ENCODE assay signal across 22 cellular contexts in the genomic region with DNA sequence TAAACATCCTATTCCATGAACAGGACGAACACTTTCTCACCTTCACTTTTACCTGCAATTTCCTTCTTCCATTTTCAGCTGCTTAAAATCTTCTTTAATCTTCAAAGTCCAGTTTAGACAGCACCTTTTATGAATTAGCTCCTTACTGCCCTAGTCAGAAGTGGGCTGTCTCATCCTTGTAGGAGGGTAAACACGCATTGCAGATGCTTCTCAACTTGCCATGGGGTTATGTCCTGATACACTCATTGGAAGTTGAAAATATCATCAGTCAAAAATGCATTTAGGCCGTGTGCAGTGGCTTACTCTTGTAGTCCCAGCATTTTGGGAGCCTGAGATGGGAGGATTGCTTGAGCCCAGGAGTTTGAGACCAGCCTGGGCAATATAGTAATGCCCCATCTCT. TPM values are rescaled to one million over a fixed set of nuclear protein-coding genes. Genes with fewer than 3 reads are reported as not detected.
A peak's percentile ranks its signal among the peaks of the same experiment; 100 is the strongest.
DNase-seq lines count a peak whose midpoint lies in the region; ATAC-seq and TF ChIP-seq lines count a peak whose summit lies in the region.
"Had no signal": no experiment of that assay in that cellular context is flagged by ENCODE, and none has a peak within 500 bp of the region (broad histone marks: within the 10 kb centered on the region; RNA-seq: fewer than 3 reads in every experiment).

No MANE protein-coding gene starts in this region.

- peaks cover 19% of the 10 kb centered on the region for H3F3A ChIP-seq in PC-3 (ENCODE audit: low read length, unreplicated experiment)

- H3K9ac ChIP-seq in PC-3 (ENCODE audit: low read length), result no peak overlapping the region
- H3K9ac ChIP-seq: BLaER1 treated with 17β-estradiol and CSF1 and Interleukin-3, amounts not matched to agents 10 nM and 100 nM had no signal

- H3K4me1 ChIP-seq in A673 (ENCODE audit: insufficient read depth, low read length, poor library complexity, severe bottlenecking) (peaks cover 76% of the 10 kb centered on the region), PC-3 (ENCODE audit: insufficient read depth, low read length) (peaks cover 17% of the 10 kb centered on the region; the same call in 1 of the 2 replicates), hepatocyte (ENCODE audit: insufficient read depth) (no peaks in the 10 kb centered on the region), foreskin keratinocyte (peaks cover 10% of the 10 kb centered on the region)
- H3K4me1 ChIP-seq: BLaER1 treated with 17β-estradiol and CSF1 and Interleukin-3, amounts not matched to agents 10 nM and 100 nM had no signal

- no peaks in the 10 kb centered on the region for H3K27me3 Mint-ChIP-seq in WTC11 (ENCODE audit: low read depth)

- DNase-seq in A673 (ENCODE audit: low spot score), result no peak
- DNase-seq in PC-3, result no peak
- DNase-seq in WTC11 (ENCODE audit: low spot score), result no peak
- no peak for DNase-seq in hepatocyte (ENCODE audit: low spot score)
- DNase-seq in foreskin keratinocyte, result no peak
- no peak for DNase-seq in coronary artery (ENCODE audit: low spot score)
- DNase-seq in cerebellar nuclear complex (lab: John Stamatoyannopoulos, UW), result no peak
- DNase-seq: Calu3; CD8-positive, alpha-beta T cell; H9; Karpas-422; NCI-H1048; NCI-H1436; NCI-H1930; NCI-H345; NCI-H524 treated with DMSO at 0.1 percent for 48 hours; Right ventricle myocardium superior had no signal

- H3K27me3 ChIP-seq in A673 (replicated peaks; ENCODE audit: insufficient read depth, low read depth, low read length, poor library complexity) (no peaks in the 10 kb centered on the region), PC-3 (ENCODE audit: low read length) (no peaks in the 10 kb centered on the region), hepatocyte (no peaks in the 10 kb centered on the region), foreskin keratinocyte (no peaks in the 10 kb centered on the region)
- H3K27me3 ChIP-seq: BLaER1 treated with 17β-estradiol and CSF1 and Interleukin-3, amounts not matched to agents 10 nM and 100 nM; MG63 had no signal

- no peak for ATAC-seq in PC-3
- no peak for ATAC-seq in WTC11
- no peak for ATAC-seq in GM18861 (IDR thresholded peaks at IDR 0.05; ENCODE audit: unreplicated experiment)
- ATAC-seq in foreskin keratinocyte, result no peak
- ATAC-seq: CD8-positive, alpha-beta T cell had no signal

- no peaks in the 10 kb centered on the region for H3K9me3 ChIP-seq in A673 (ENCODE audit: low read depth, low read length, poor library complexity, severe bottlenecking)
- no peaks in the 10 kb centered on the region for H3K9me3 ChIP-seq in PC-3 (ENCODE audit: low read length)
- H3K9me3 ChIP-seq in hepatocyte (ENCODE audit: low read depth), result no peaks in the 10 kb centered on the region
- H3K9me3 ChIP-seq: BLaER1 treated with 17β-estradiol and CSF1 and Interleukin-3, amounts not matched to agents 10 nM and 100 nM; MG63 had no signal

- POLR2A ChIA-PET in A673 (lab: Charles Lee; ENCODE audit: low non-redundant PET), result no interaction called here
- POLR2A ChIA-PET in PC-3 (lab: Charles Lee; ENCODE audit: unreplicated experiment), result no interaction called here
- POLR2A ChIA-PET in WTC11 (lab: Charles Lee), result no interaction called here

- BruUV-seq in A673 (replicated peaks; lab: Mats Ljungman, UMichigan), result no TSS peak
- BruUV-seq in PC-3 (replicated peaks; lab: Mats Ljungman, UMichigan), result no TSS peak

- TF ChIP-seq CTCF in A673 (conservative IDR thresholded peaks at IDR 0.05; ENCODE audit: low read depth, low read length) (no peak), PC-3 (conservative IDR thresholded peaks at IDR 0.05; ENCODE audit: low read depth, low read length) (no peak), WTC11 (IDR thresholded peaks at IDR 0.05) (no peak), hepatocyte (IDR thresholded peaks at IDR 0.05; ENCODE audit: poor library complexity) (no peak), foreskin keratinocyte (conservative IDR thresholded peaks at IDR 0.05) (no peak), coronary artery (IDR thresholded peaks at IDR 0.05) (no peak)

- H2AFZ ChIP-seq in PC-3 (ENCODE audit: low read length) (no peak overlapping the region), hepatocyte (no peak overlapping the region)

- H4K20me1 ChIP-seq in PC-3 (ENCODE audit: low read length) (peaks cover 85% of the 10 kb centered on the region), hepatocyte (ENCODE audit: insufficient read depth, poor library complexity, severe bottlenecking) (no peaks in the 10 kb centered on the region)
- H4K20me1 ChIP-seq: BLaER1 treated with 17β-estradiol and CSF1 and Interleukin-3, amounts not matched to agents 10 nM and 100 nM had no signal

- intact Hi-C loops in A673 (cut with micrococcal nuclease; ENCODE audit: unreplicated experiment), result loop anchor here (10.0 kb wide), 1 partner anchor 205 kb away; no protein-coding TSS in a partner anchor
- intact Hi-C loops in PC-3 (cut with micrococcal nuclease), result no loop called here

- H3K4me2 ChIP-seq in PC-3 (ENCODE audit: low read length), result no peak overlapping the region
- H3K4me2 ChIP-seq in hepatocyte, result no peak overlapping the region
- H3K4me2 ChIP-seq: BLaER1 treated with 17β-estradiol and CSF1 and Interleukin-3, amounts not matched to agents 10 nM and 100 nM had no signal

- WGBS in hepatocyte (ENCODE audit: low lambda C conversion rate, missing lambda C conversion rate), result 89% methylated on average over 3 of the region's 3 CpGs

- H3K4me3 Mint-ChIP-seq in WTC11, result no peak overlapping the region
- H3K4me3 Mint-ChIP-seq: CD8-positive, alpha-beta T cell; H9; IgD-negative memory B cell had no signal

- H3K4me3 ChIP-seq in A673 (ENCODE audit: low read depth, low read length, poor library complexity, severe bottlenecking), result no peak overlapping the region
- H3K4me3 ChIP-seq in PC-3 (ENCODE audit: low read length), result no peak overlapping the region
- H3K4me3 ChIP-seq in hepatocyte, result no peak overlapping the region
- no peak overlapping the region for H3K4me3 ChIP-seq in coronary artery
- H3K4me3 ChIP-seq: BLaER1 treated with 17β-estradiol and CSF1 and Interleukin-3, amounts not matched to agents 10 nM and 100 nM; MG63; SK-N-MC had no signal

- CTCF ChIA-PET in A673 (lab: Charles Lee) (no interaction called here), PC-3 (lab: Charles Lee) (no interaction called here), WTC11 (lab: Charles Lee) (no interaction called here)

- H3K9me3 Mint-ChIP-seq in WTC11, result no peaks in the 10 kb centered on the region
- H3K9me3 Mint-ChIP-seq: CD8-positive, alpha-beta T cell; H9; IgD-negative memory B cell had no signal

- peaks cover 97% of the 10 kb centered on the region for H3K79me2 ChIP-seq in PC-3 (ENCODE audit: low read length)
- peaks cover 25% of the 10 kb centered on the region for H3K79me2 ChIP-seq in hepatocyte

- peak overlapping the region; percentile 76 for H3K27ac ChIP-seq in A673 (ENCODE audit: low read depth, low read length, poor library complexity, severe bottlenecking)
- 0 out of 2 replicates have a peak overlapping the region, but pooled peaks have one; percentile 4 for H3K27ac ChIP-seq in PC-3 (ENCODE audit: low read length)
- H3K27ac ChIP-seq in hepatocyte, result peak overlapping the region; percentile 6
- no peak overlapping the region for H3K27ac ChIP-seq in foreskin keratinocyte
- no peak overlapping the region for H3K27ac ChIP-seq in coronary artery
- H3K27ac ChIP-seq: BLaER1 treated with 17β-estradiol and CSF1 and Interleukin-3, amounts not matched to agents 10 nM and 100 nM; SK-N-MC had no signal

- H3K4me1 Mint-ChIP-seq in WTC11, result peaks cover 38% of the 10 kb centered on the region
- H3K4me1 Mint-ChIP-seq: IgD-negative memory B cell had no signal

- H3K27ac Mint-ChIP-seq in WTC11, result peak overlapping the region; percentile 62; the same call in 1 of the 2 replicates
- H3K27ac Mint-ChIP-seq: CD8-positive, alpha-beta T cell; H9; IgD-negative memory B cell had no signal

- H3K36me3 Mint-ChIP-seq in WTC11, result no peaks in the 10 kb centered on the region
- H3K36me3 Mint-ChIP-seq: CD8-positive, alpha-beta T cell had no signal

- H3K36me3 ChIP-seq in A673 (ENCODE audit: insufficient read depth, low read length, poor library complexity, severe bottlenecking), result peaks cover 22% of the 10 kb centered on the region
- H3K36me3 ChIP-seq in PC-3 (ENCODE audit: low read depth, low read length), result peaks cover 84% of the 10 kb centered on the region
- H3K36me3 ChIP-seq in hepatocyte (replicated peaks; ENCODE audit: insufficient read depth, low read depth), result no peaks in the 10 kb centered on the region
- H3K36me3 ChIP-seq: MG63 had no signal

- H3K9me2 ChIP-seq in PC-3 (replicated peaks; ENCODE audit: low read length), result no peaks in the 10 kb centered on the region
- H3K9me2 ChIP-seq in hepatocyte (replicated peaks; ENCODE audit: insufficient read depth), result no peaks in the 10 kb centered on the region

TF ChIP-seq in WTC11, 78 proteins besides CTCF, POLR2A, EP300 and RAD21:
- no peak for TF ChIP-seq NR1H2 (CRISPR knock-in tag; IDR thresholded peaks at IDR 0.05)
- TF ChIP-seq ZBTB43 (CRISPR knock-in tag; IDR thresholded peaks at IDR 0.05), result no peak
- TF ChIP-seq GTF2I (CRISPR knock-in tag; conservative IDR thresholded peaks at IDR 0.05), result no peak
- TF ChIP-seq CREM (CRISPR knock-in tag; IDR thresholded peaks at IDR 0.05), result no peak
- TF ChIP-seq ZNF138 (CRISPR knock-in tag; conservative IDR thresholded peaks at IDR 0.05), result no peak
- TF ChIP-seq IRF2 (CRISPR knock-in tag; IDR thresholded peaks at IDR 0.05; ENCODE audit: borderline replicate concordance, low read depth), result no peak
TF ChIP-seq in WTC11: peak in this region for 0.

RNA-seq across cellular contexts. Expression of gene HMGA2, which starts 35.2 kb away (rescaled TPM):
- total RNA-seq in A673 (2021) (96.8 and 103 TPM in 2 replicates), PC-3 (2014; rRNA removed) (159 and 171 TPM in 2 replicates), WTC11 (2021) (93.6 to 98.7 TPM (median 95.9 TPM) in 3 replicates), hepatocyte (35.7 and 45.6 TPM in 2 replicates), foreskin keratinocyte (113 and 163 TPM in 2 replicates)
- polyA plus RNA-seq in hepatocyte (8.8 and 10.6 TPM in 2 replicates), foreskin keratinocyte (77.7 and 95.5 TPM in 2 replicates)
- total RNA-seq: CD8-positive, alpha-beta T cell; Right ventricle myocardium superior had no signal
- polyA plus RNA-seq: IgD-negative memory B cell had no signal

Comparison
In these comparisons a context has a peak if more than half of its experiments do, and no peak if none do; other contexts are left out.
1. H3K27ac ChIP-seq: peak in A673 (single experiment), PC-3 (single experiment) and hepatocyte (single experiment); none in foreskin keratinocyte (single experiment) and coronary artery (0 of 2).